In the genomic region with DNA sequence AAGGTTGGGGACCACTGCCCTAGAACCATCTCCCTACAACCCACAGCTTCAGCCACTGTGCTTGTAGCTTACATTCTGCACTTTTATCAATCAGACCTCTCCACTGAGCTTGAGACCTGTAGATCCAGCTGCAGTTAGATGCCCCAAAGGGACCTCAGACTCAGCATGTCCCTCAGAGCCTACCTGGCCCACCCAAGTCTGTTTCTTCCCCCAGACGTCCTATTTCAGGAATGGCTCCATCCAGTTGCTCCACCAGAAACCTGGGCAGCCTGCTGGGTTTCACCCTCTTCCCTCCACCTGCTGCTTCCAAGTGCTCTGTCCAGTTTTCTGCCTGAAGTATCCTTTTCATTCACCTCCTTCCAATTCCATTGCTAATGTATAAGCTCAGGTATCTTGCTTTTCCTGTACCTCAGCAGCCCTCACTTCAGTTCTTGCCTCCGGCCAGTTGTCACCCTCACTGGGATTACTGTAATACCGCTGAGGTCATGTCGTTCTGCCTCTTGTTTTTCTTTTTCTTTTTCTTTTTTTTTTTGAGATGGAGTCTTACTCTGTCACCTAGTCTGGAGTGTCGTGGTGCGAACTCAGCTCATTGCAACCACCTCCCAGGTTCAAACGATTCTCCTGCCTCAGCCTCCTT, we compare ENCODE assay signal across 20 cellular contexts.
"Had no signal": no experiment of that assay in that cellular context is flagged by ENCODE, and none has a peak within 500 bp of the region (broad histone marks: within the 10 kb centered on the region; RNA-seq: fewer than 3 reads in every experiment).

No MANE protein-coding gene starts in this region.

- H2AFZ ChIP-seq: hepatocyte had no signal

- ATAC-seq: foreskin keratinocyte; left colon; naive thymus-derived CD4-positive, alpha-beta T cell; sciatic nerve had no signal

- H3K4me1 Mint-ChIP-seq: nephron progenitor cell had no signal

- H3K27me3 ChIP-seq: foreskin keratinocyte, hepatocyte, spleen, stomach, transverse colon, uterus had no signal

- H3K4me3 Mint-ChIP-seq: naive thymus-derived CD4-positive, alpha-beta T cell; nephron progenitor cell had no signal

- H3K4me2 ChIP-seq: hepatocyte had no signal

- H3K4me3 ChIP-seq: hepatocyte, spleen, stomach, thoracic aorta, transverse colon, uterus had no signal

- DNase-seq: effector memory CD4-positive, alpha-beta T cell; foreskin keratinocyte; head of caudate nucleus; left colon; naive thymus-derived CD4-positive, alpha-beta T cell; nephron progenitor cell; posterior cingulate gyrus; spleen; stimulated activated CD4-positive, alpha-beta T cell treated with anti-CD3 and anti-CD28 coated beads, Interleukin-15, amount 100 ng/mL, for 24 hours; stimulated activated CD4-positive, alpha-beta T cell treated with anti-CD3 and anti-CD28 coated beads, Interleukin-1b, Interleukin-23, amount 100 ng/mL, for 48 hours; stimulated activated CD4-positive, alpha-beta T cell treated with anti-CD3 and anti-CD28 coated beads, Interleukin-4, amount 100 ng/mL, for 24 hours; stimulated activated naive CD4-positive, alpha-beta T cell; stomach; substantia nigra; transverse colon; uterus had no signal

- H3K79me2 ChIP-seq: hepatocyte had no signal

- H3K36me3 ChIP-seq: spleen, stomach, thoracic aorta, transverse colon, uterus had no signal

- H3K9me3 Mint-ChIP-seq: naive thymus-derived CD4-positive, alpha-beta T cell; nephron progenitor cell had no signal

- H3K9me3 ChIP-seq: spleen, stomach, thoracic aorta, transverse colon, uterus had no signal

- H3K4me1 ChIP-seq: foreskin keratinocyte, transverse colon, uterus had no signal

- H3K27ac ChIP-seq: epithelial cell of prostate, foreskin keratinocyte, hepatocyte, spleen, stomach, thoracic aorta, transverse colon, uterus had no signal
